8 cellular contexts compared by ENCODE assay signal in genomic region chr1:26363549-26364448, GRCh38. TPM values are rescaled to one million over a fixed set of nuclear protein-coding genes. Genes with fewer than 3 reads are reported as not detected.
DNase-seq lines count a peak whose midpoint lies in the region; ATAC-seq and TF ChIP-seq lines count a peak whose summit lies in the region.

No MANE protein-coding gene starts in this region.

- peak; percentile 53 for ATAC-seq in HG03342 (IDR thresholded peaks at IDR 0.05; ENCODE audit: unreplicated experiment)

- H3K4me3 Mint-ChIP-seq in Caco-2 (ENCODE audit: unreplicated experiment) (no peak overlapping the region), neural crest cell (peak overlapping the region; percentile 71)

- H3K4me1 ChIP-seq in Caco-2 = peaks cover 14% of the 10 kb centered on the region

- H3K36me3 Mint-ChIP-seq in Caco-2 (ENCODE audit: insufficient read depth, unreplicated experiment) = peaks cover 6% of the 10 kb centered on the region
- no peaks in the 10 kb centered on the region for H3K36me3 Mint-ChIP-seq in neural crest cell (ENCODE audit: low read depth)

- TF ChIP-seq CTCF in Caco-2 (IDR thresholded peaks at IDR 0.05; ENCODE audit: insufficient read depth in 1 of 2, low read depth in 1 of 2, low read length in 1 of 2, severe bottlenecking in 1 of 2, unreplicated experiment in 1 of 2) = peak; percentile 90
- TF ChIP-seq CTCF in neural crest cell (conservative IDR thresholded peaks at IDR 0.05) = peak; percentile 98

- H3K4me1 Mint-ChIP-seq in Caco-2 (ENCODE audit: low read depth, unreplicated experiment) (peaks cover 17% of the 10 kb centered on the region), neural crest cell (peaks cover 30% of the 10 kb centered on the region)

- H3K27ac Mint-ChIP-seq in Caco-2 (ENCODE audit: unreplicated experiment) (no peak overlapping the region), neural crest cell (ENCODE audit: unreplicated experiment) (no peak overlapping the region)

- CTCF ChIA-PET in Caco-2 (lab: Charles Lee) = interaction anchor here (0.6 to 1.9 kb wide), 7 partner anchors 12 to 294 kb away, joined by 3 to 7 read pairs (median 3); no protein-coding TSS in a partner anchor

- H3K36me3 ChIP-seq in Caco-2 (ENCODE audit: control insufficient read depth, insufficient read depth, low read length) = no peaks in the 10 kb centered on the region

- BruUV-seq in Caco-2 (replicated peaks; lab: Mats Ljungman, UMichigan) = no TSS peak

- H3K9me3 Mint-ChIP-seq in Caco-2 (ENCODE audit: unreplicated experiment) = no peaks in the 10 kb centered on the region
- no peaks in the 10 kb centered on the region for H3K9me3 Mint-ChIP-seq in neural crest cell

- H3K27me3 Mint-ChIP-seq in Caco-2 (ENCODE audit: insufficient read depth, unreplicated experiment) = no peaks in the 10 kb centered on the region
- H3K27me3 Mint-ChIP-seq in neural crest cell (ENCODE audit: low read depth) = peaks cover 34% of the 10 kb centered on the region

- no peak overlapping the region for H3K4me3 ChIP-seq in Caco-2 (ENCODE audit: low read depth, low read length)

- DNase-seq in Caco-2 (peak; percentile 68 to 85), RPMI7951 (ENCODE audit: low read depth) (peak; percentile 71), fibroblast of peridontal ligament (ENCODE audit: extremely low read depth) (peak; percentile 60), neural crest cell (ENCODE audit: low read depth, low spot score) (peak; percentile 93), stromal cell of bone marrow (ENCODE audit: low read depth) (peak; percentile 38), NCI-H2081 treated with DMSO at 0.1 percent for 48 hours (lab: John Stamatoyannopoulos, UW) (no peak)
- DNase-seq in activated T-cell treated with anti-CD3 and anti-CD28 coated beads, Interleukin-2, amount 50 U/mL, for 48 hours = peak; percentile 92 to 96

- no peaks in the 10 kb centered on the region for H3K27me3 ChIP-seq in Caco-2 (replicated peaks; ENCODE audit: control insufficient read depth, insufficient read depth, low read length)

- intact Hi-C loops in Caco-2 (cut with micrococcal nuclease; ENCODE audit: unreplicated experiment) = loop anchor here (1.0 kb wide), 1 partner anchor 78 kb away; no protein-coding TSS in a partner anchor

- POLR2A ChIA-PET in Caco-2 (lab: Charles Lee) = no interaction called here

- no peaks in the 10 kb centered on the region for H3K9me3 ChIP-seq in Caco-2

RNA-seq across cellular contexts. Expression of gene ZNF683, which starts 8.8 kb away (rescaled TPM):
- total RNA-seq in Caco-2 (2022) (not detected in 2 replicates), neural crest cell (not detected in 2 replicates)
- total RNA-seq in RPMI7951 (2014; rRNA removed; shearing (Covaris generic)) = not detected in 2 replicates

RNA-seq across cellular contexts. Expression of gene CRYBG2, which starts 9.9 kb away (rescaled TPM):
- total RNA-seq in Caco-2 (2022) (63.3 and 66.1 TPM in 2 replicates), neural crest cell (3.8 and 6.3 TPM in 2 replicates)
- not detected in 2 replicates for total RNA-seq in RPMI7951 (2014; rRNA removed; shearing (Covaris generic))

RNA-seq across cellular contexts. Expression of gene CD52, which starts 46.0 kb away (rescaled TPM):
- total RNA-seq in Caco-2 (2022) (not detected in 2 replicates), neural crest cell (not detected in 2 replicates)
- total RNA-seq in RPMI7951 (2014; rRNA removed; shearing (Covaris generic)) = not detected in 2 replicates

RNA-seq across cellular contexts. Expression of gene LIN28A, which starts 46.8 kb away (rescaled TPM):
- 5.7 TPM in 2 replicates for total RNA-seq in Caco-2 (2022)
- total RNA-seq in RPMI7951 (2014; rRNA removed; shearing (Covaris generic)) = not detected in 2 replicates
- 445 and 455 TPM in 2 replicates for total RNA-seq in neural crest cell

RNA-seq across cellular contexts. Expression of gene UBXN11, which starts 57.4 kb away (rescaled TPM):
- total RNA-seq in Caco-2 (2022) = 12.5 TPM in 2 replicates
- total RNA-seq in RPMI7951 (2014; rRNA removed; shearing (Covaris generic)) = 4.7 and 5.7 TPM in 2 replicates
- total RNA-seq in neural crest cell = 33.5 and 35.5 TPM in 2 replicates
